ENCODE assay signal across 11 cellular contexts in genomic region chr13:25171170-25171516, GRCh38. TPM values are rescaled to one million over a fixed set of nuclear protein-coding genes. Genes with fewer than 3 reads are reported as not detected.
A peak's percentile ranks its signal among the peaks of the same experiment; 100 is the strongest.
DNase-seq lines count a peak whose midpoint lies in the region; ATAC-seq, FAIRE-seq and TF ChIP-seq lines count a peak whose summit lies in the region.
"Had no signal": no experiment of that assay in that cellular context is flagged by ENCODE, and none has a peak within 500 bp of the region (broad histone marks: within the 10 kb centered on the region; RNA-seq: fewer than 3 reads in every experiment).

No MANE protein-coding gene starts in this region.

- FAIRE-seq in kidney (lab: Jason Lieb, UNC): no peak
- FAIRE-seq: islet of Langerhans had no signal

- 1 to 2% methylated on average over 31 to 34 of the region's 36 CpGs for WGBS in lower leg skin, 2 donors

- no peak for TF ChIP-seq POLR2A in lower leg skin (IDR thresholded peaks at IDR 0.05)

- H3K9me3 Mint-ChIP-seq in activated CD4-positive, alpha-beta T cell treated with anti-CD3 and anti-CD28 coated beads for 36 hours (ENCODE audit: low read depth): no peaks in the 10 kb centered on the region
- H3K9me3 Mint-ChIP-seq in activated naive CD8-positive, alpha-beta T cell (ENCODE audit: low read depth): no peaks in the 10 kb centered on the region

- H3K27me3 ChIP-seq in stomach smooth muscle (ENCODE audit: control insufficient read depth in 1 of 2, insufficient read depth in 2 of 2, low read length in 2 of 2): peaks cover 19 to 47% of the 10 kb centered on the region in 2 donors

- peaks cover 13% of the 10 kb centered on the region for H3K4me1 Mint-ChIP-seq in activated CD4-positive, alpha-beta T cell treated with anti-CD3 and anti-CD28 coated beads for 36 hours
- H3K4me1 Mint-ChIP-seq in activated naive CD8-positive, alpha-beta T cell (ENCODE audit: low read depth): peaks cover 11% of the 10 kb centered on the region

- H3K27ac ChIP-seq in kidney (ENCODE audit: low read depth in 2 of 2, low read length in 2 of 2) (no peak overlapping the region), stomach smooth muscle (ENCODE audit: low read length) (no peak overlapping the region), RWPE1 (no peak overlapping the region)

- H3K9ac ChIP-seq in kidney (ENCODE audit: low read length in 2 of 2) (no peak overlapping the region), stomach smooth muscle (ENCODE audit: low read length in 2 of 2) (no peak overlapping the region)

- TF ChIP-seq CTCF in kidney (IDR thresholded peaks at IDR 0.05; ENCODE audit: borderline replicate concordance, extremely low read depth, insufficient read depth) (no peak), lower leg skin (IDR thresholded peaks at IDR 0.05) (no peak), RWPE1 (conservative IDR thresholded peaks at IDR 0.05; ENCODE audit: low read depth) (no peak)

- H3K36me3 ChIP-seq in kidney (ENCODE audit: control insufficient read depth in 1 of 2, insufficient read depth in 2 of 2, low read length in 2 of 2): no peaks in the 10 kb centered on the region
- no peaks in the 10 kb centered on the region for H3K36me3 ChIP-seq in stomach smooth muscle (ENCODE audit: control insufficient read depth in 2 of 2, insufficient read depth in 2 of 2, low read length in 2 of 2)

- H3K4me1 ChIP-seq in kidney (ENCODE audit: control insufficient read depth in 1 of 2, insufficient read depth in 1 of 2, low read depth in 1 of 2, low read length in 2 of 2): peaks cover 0 to 2% of the 10 kb centered on the region in 2 donors
- H3K4me1 ChIP-seq in stomach smooth muscle (ENCODE audit: control insufficient read depth, insufficient read depth, low read length): peaks cover 9% of the 10 kb centered on the region

- no peak for ATAC-seq in activated CD4-positive, alpha-beta T cell treated with anti-CD3 and anti-CD28 coated beads for 36 hours

- DNase-seq in activated CD4-positive, alpha-beta T cell treated with anti-CD3 and anti-CD28 coated beads for 36 hours: no peak
- DNase-seq in activated CD4-positive, alpha-beta T cell treated with anti-CD3 and anti-CD28 coated beads, Interleukin-2, amount 50 U/mL, for 4 hours: no peak
- no peak for DNase-seq in kidney
- no peak for DNase-seq in lower leg skin (ENCODE audit: low spot score in 2 of 2)
- no peak for DNase-seq in NCI-H1436 treated with DMSO at 0.1 percent for 48 hours (lab: John Stamatoyannopoulos, UW)
- no peak for DNase-seq in RWPE1 (ENCODE audit: low spot score)
- DNase-seq: activated effector memory CD4-positive, alpha-beta T cell treated with anti-CD3 and anti-CD28 coated beads, Interleukin-2, amount 50 U/mL, for 16 hours had no signal

- CTCF ChIA-PET in activated CD4-positive, alpha-beta T cell treated with anti-CD3 and anti-CD28 coated beads for 36 hours (lab: Charles Lee): no interaction called here
- CTCF ChIA-PET in RWPE1 (lab: Yijun Ruan, JAX): interaction anchor here (0.8 to 1.2 kb wide), 2 partner anchors 11 to 26 kb away, joined by 3 read pairs; no protein-coding TSS in a partner anchor

- H3K4me3 Mint-ChIP-seq in activated CD4-positive, alpha-beta T cell treated with anti-CD3 and anti-CD28 coated beads for 36 hours: peak overlapping the region; percentile 12
- H3K4me3 Mint-ChIP-seq in activated naive CD8-positive, alpha-beta T cell: peak overlapping the region; percentile 73

- peaks cover 59% of the 10 kb centered on the region for H3K27me3 Mint-ChIP-seq in activated CD4-positive, alpha-beta T cell treated with anti-CD3 and anti-CD28 coated beads for 36 hours
- H3K27me3 Mint-ChIP-seq in activated naive CD8-positive, alpha-beta T cell: peaks cover 44% of the 10 kb centered on the region

- H3K4me3 ChIP-seq in kidney (ENCODE audit: low read length in 2 of 2): peak overlapping the region; percentile 13 to 47
- peak overlapping the region; percentile 33 to 64 for H3K4me3 ChIP-seq in stomach smooth muscle (ENCODE audit: low read length in 2 of 2)
- no peak overlapping the region for H3K4me3 ChIP-seq in lower leg skin (ENCODE audit: low read depth, poor library complexity, severe bottlenecking)

- H3K36me3 Mint-ChIP-seq in activated CD4-positive, alpha-beta T cell treated with anti-CD3 and anti-CD28 coated beads for 36 hours (ENCODE audit: low read depth): no peaks in the 10 kb centered on the region
- H3K36me3 Mint-ChIP-seq in activated naive CD8-positive, alpha-beta T cell: no peaks in the 10 kb centered on the region

- no peak overlapping the region for H3K27ac Mint-ChIP-seq in activated CD4-positive, alpha-beta T cell treated with anti-CD3 and anti-CD28 coated beads for 36 hours
- H3K27ac Mint-ChIP-seq in activated naive CD8-positive, alpha-beta T cell: no peak overlapping the region

- POLR2A ChIA-PET in activated CD4-positive, alpha-beta T cell treated with anti-CD3 and anti-CD28 coated beads for 36 hours (lab: Charles Lee): no interaction called here
- POLR2A ChIA-PET in RWPE1 (lab: Yijun Ruan, JAX; ENCODE audit: low non-redundant PET): no interaction called here

- intact Hi-C loops in activated CD4-positive, alpha-beta T cell treated with anti-CD3 and anti-CD28 coated beads for 36 hours (cut with DNase I, micrococcal nuclease): no loop called here
- intact Hi-C loops in kidney (cut with DNase I) (no loop called here), lower leg skin (cut with DNase I; ENCODE audit: low total_unique reads) (no loop called here)

- H3K9me3 ChIP-seq in kidney (ENCODE audit: control insufficient read depth in 1 of 2, low read length in 2 of 2) (no peaks in the 10 kb centered on the region), stomach smooth muscle (ENCODE audit: control insufficient read depth in 2 of 2, low read length in 2 of 2) (no peaks in the 10 kb centered on the region)

RNA-seq across cellular contexts. Expression of gene AMER2, which starts 0.9 kb away (rescaled TPM):
- not detected for total RNA-seq in activated CD4-positive, alpha-beta T cell treated with anti-CD3 and anti-CD28 coated beads for 36 hours
- total RNA-seq in kidney: 0.06 TPM
- polyA plus RNA-seq in kidney (ENCODE audit: insufficient read depth, low read depth, low replicate concordance): not detected
- total RNA-seq in lower leg skin: under 1 TPM in 3 of 4 donors, not detected in 1; 0.08 to 0.20 (median 0.13) TPM
- total RNA-seq: OCI-LY7 had no signal
